Comparison of ENCODE assay signal across 8 cellular contexts in genomic region chr19:13839938-13840750, GRCh38. TPM values are rescaled to one million over a fixed set of nuclear protein-coding genes. Genes with fewer than 3 reads are reported as not detected.
DNase-seq lines count a peak whose midpoint lies in the region; ATAC-seq and TF ChIP-seq lines count a peak whose summit lies in the region.

No MANE protein-coding gene starts in this region.

- peaks cover 29% of the 10 kb centered on the region for H3K4me1 ChIP-seq in HAP-1
- peaks cover 54% of the 10 kb centered on the region for H3K4me1 ChIP-seq in mesodermal cell (ENCODE audit: control insufficient read depth, insufficient read depth, low read length, poor library complexity, severe bottlenecking)
- H3K4me1 ChIP-seq in uterus = peaks cover 4 to 29% of the 10 kb centered on the region in 2 donors

- in situ Hi-C loops in HAP-1 (cut with MboI; ENCODE audit: low sequenced_read_pairs) = no loop called here

- H3K27me3 ChIP-seq in HAP-1 (ENCODE audit: low read depth) = no peaks in the 10 kb centered on the region
- H3K27me3 ChIP-seq in uterus = no peaks in the 10 kb centered on the region

- WGBS in mesodermal cell (ENCODE audit: insufficient coverage in 2 of 2), 2 experiments = 95 to 96% methylated on average over 17 to 20 of the region's 22 CpGs

- ATAC-seq in HG02884 (IDR thresholded peaks at IDR 0.05; ENCODE audit: unreplicated experiment) = no peak
- ATAC-seq in HG03025 (IDR thresholded peaks at IDR 0.05; ENCODE audit: low FRiP score, unreplicated experiment) = no peak

- H3K27ac ChIP-seq in 22Rv1 (peak overlapping the region; percentile 98), cingulate gyrus (ENCODE audit: low read depth, low read length) (peak overlapping the region; percentile 87), mesodermal cell (ENCODE audit: low read depth, low read length, severe bottlenecking) (peak overlapping the region; percentile 64), uterus (peak overlapping the region; percentile 99 to 100)

- H3K36me3 ChIP-seq in HAP-1 (replicated peaks) (peaks cover 11% of the 10 kb centered on the region), mesodermal cell (ENCODE audit: control insufficient read depth, insufficient read depth, low read length) (peaks cover 63% of the 10 kb centered on the region), uterus (no peaks in the 10 kb centered on the region)

- TF ChIP-seq POLR2A in uterus (IDR thresholded peaks at IDR 0.05) = no peak

- TF ChIP-seq CTCF in 22Rv1 (IDR thresholded peaks at IDR 0.05) (peak; percentile 25; the same call in 1 of the 2 replicates), uterus (IDR thresholded peaks at IDR 0.05) (no peak)

- no peak for DNase-seq in HAP-1 (ENCODE audit: low spot score in 2 of 2)
- peak; percentile 50 for DNase-seq in T-helper 9 cell
- DNase-seq in uterus = peak in 1 of 2 donors; percentile 62

- intact Hi-C loops in uterus (cut with DNase I; ENCODE audit: low total_unique reads) = no loop called here

- H3K9me3 ChIP-seq in HAP-1 (no peaks in the 10 kb centered on the region), mesodermal cell (ENCODE audit: control insufficient read depth, low read length) (no peaks in the 10 kb centered on the region), uterus (no peaks in the 10 kb centered on the region)

- H3K4me3 ChIP-seq in HAP-1 (peak overlapping the region; percentile 63), mesodermal cell (ENCODE audit: extremely low read depth, insufficient read depth, low read length, poor library complexity, severe bottlenecking) (peak overlapping the region; percentile 93), uterus (peak overlapping the region; percentile 56 to 96)

RNA-seq across cellular contexts. Expression of gene NANOS3, which starts 36.8 kb away (rescaled TPM):
- polyA plus RNA-seq in mesodermal cell (2013, experiment 1 of 2) = 3.8 TPM
- 2.2 TPM for polyA plus RNA-seq in mesodermal cell (2013, experiment 2 of 2)
- total RNA-seq in uterus = 1 to 10 TPM in 1 of 4 donors, not detected in 3; 1.2 TPM

RNA-seq across cellular contexts. Expression of gene ZSWIM4, which starts 44.9 kb away (rescaled TPM):
- polyA plus RNA-seq in mesodermal cell (2013, experiment 1 of 2) = 25.4 TPM
- polyA plus RNA-seq in mesodermal cell (2013, experiment 2 of 2) = 17.4 TPM
- total RNA-seq in uterus = 1 to 10 TPM in 3 of 4 donors, under 1 TPM in 1; 0.26 to 8.4 (median 6.0) TPM
